In the genomic region with DNA sequence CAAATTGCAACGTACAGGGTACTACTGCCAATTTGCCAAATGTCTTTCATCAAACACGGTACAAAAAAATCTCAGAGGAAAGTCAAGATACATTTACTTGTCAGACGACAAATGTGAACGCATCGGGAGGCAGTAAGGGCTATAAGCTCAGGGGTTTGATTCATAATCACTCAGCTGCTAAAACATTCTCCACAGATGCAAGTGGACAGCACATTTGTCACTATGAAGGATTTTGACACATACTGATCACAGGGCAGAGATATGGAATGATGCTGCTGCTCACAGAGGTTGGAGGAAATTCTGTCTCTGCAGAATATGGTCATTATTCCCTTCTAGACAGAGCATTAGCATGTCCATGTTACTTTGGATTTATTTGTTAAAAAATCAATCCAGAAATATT, we compare ENCODE assay signal across 1 cellular context.
TF ChIP-seq lines count a peak whose summit lies in the region.

No MANE protein-coding gene starts in this region.

TF ChIP-seq in SK-N-SH treated with all-trans-retinoic acid at 6 μM for 48 hours, 23 proteins besides CTCF, POLR2A, EP300 and RAD21 (continued from another document):
- TF ChIP-seq, protein P1, sequence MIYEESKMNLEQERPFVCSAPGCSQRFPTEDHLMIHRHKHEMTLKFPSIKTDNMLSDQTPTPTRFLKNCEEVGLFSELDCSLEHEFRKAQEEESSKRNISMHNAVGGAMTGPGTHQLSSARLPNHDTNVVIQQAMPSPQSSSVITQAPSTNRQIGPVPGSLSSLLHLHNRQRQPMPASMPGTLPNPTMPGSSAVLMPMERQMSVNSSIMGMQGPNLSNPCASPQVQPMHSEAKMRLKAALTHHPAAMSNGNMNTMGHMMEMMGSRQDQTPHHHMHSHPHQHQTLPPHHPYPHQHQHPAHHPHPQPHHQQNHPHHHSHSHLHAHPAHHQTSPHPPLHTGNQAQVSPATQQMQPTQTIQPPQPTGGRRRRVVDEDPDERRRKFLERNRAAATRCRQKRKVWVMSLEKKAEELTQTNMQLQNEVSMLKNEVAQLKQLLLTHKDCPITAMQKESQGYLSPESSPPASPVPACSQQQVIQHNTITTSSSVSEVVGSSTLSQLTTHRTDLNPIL (CRISPR knock-in tag; IDR thresholded peaks at IDR 0.05; ENCODE audit: low read depth) = no peak
- TF ChIP-seq ESRRG (CRISPR knock-in tag; IDR thresholded peaks at IDR 0.05) = no peak
- TF ChIP-seq OSR1 (CRISPR knock-in tag; IDR thresholded peaks at IDR 0.05) = no peak
- TF ChIP-seq, protein P2, sequence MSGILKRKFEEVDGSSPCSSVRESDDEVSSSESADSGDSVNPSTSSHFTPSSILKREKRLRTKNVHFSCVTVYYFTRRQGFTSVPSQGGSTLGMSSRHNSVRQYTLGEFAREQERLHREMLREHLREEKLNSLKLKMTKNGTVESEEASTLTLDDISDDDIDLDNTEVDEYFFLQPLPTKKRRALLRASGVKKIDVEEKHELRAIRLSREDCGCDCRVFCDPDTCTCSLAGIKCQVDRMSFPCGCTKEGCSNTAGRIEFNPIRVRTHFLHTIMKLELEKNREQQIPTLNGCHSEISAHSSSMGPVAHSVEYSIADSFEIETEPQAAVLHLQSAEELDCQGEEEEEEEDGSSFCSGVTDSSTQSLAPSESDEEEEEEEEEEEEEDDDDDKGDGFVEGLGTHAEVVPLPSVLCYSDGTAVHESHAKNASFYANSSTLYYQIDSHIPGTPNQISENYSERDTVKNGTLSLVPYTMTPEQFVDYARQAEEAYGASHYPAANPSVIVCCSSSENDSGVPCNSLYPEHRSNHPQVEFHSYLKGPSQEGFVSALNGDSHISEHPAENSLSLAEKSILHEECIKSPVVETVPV (CRISPR knock-in tag; IDR thresholded peaks at IDR 0.05) = no peak
- no peak for TF ChIP-seq ISL1 (CRISPR knock-in tag; IDR thresholded peaks at IDR 0.05)
- no peak for TF ChIP-seq RARB (CRISPR knock-in tag; IDR thresholded peaks at IDR 0.05)
